In the genomic region with DNA sequence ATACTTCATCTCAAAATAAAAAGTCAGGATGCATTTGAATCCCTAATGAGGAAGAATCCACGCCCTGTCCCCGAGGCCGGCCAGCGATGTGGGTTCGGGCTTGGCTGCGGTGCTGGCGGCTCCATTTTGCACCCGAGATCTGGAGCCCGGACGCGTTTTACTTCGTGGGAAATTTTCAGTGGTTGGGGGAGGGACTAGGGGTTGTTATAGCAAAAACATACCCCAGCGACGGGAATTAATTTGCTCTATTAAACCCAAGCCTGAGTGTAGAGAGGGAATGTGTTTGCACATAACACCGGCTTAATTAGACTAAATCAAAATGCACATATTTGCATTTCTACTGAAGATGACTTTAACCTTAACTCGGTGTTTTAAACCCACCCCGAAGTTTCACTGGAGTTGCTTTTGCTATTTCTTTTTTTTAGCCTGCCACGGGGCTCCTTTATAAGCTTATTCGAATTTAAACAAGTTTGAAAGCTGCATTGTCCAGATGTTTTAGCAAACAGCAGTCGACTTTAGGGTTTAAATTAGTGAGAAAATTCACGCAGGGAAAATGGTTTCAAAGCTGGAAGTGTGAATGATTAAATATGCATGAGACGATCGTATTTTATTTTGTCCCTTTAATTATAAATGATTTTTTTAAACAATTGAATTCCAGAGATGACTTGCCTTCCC, we compare ENCODE assay signal across 17 cellular contexts. TPM values are rescaled to one million over a fixed set of nuclear protein-coding genes. Genes with fewer than 3 reads are reported as not detected.
DNase-seq lines count a peak whose midpoint lies in the region; ATAC-seq, FAIRE-seq and TF ChIP-seq lines count a peak whose summit lies in the region.
"Had no signal": no experiment of that assay in that cellular context is flagged by ENCODE, and none has a peak within 500 bp of the region (broad histone marks: within the 10 kb centered on the region; RNA-seq: fewer than 3 reads in every experiment).

No MANE protein-coding gene starts in this region.

- H3K9me3 ChIP-seq in cardiac muscle cell (ENCODE audit: low read depth), result no peaks in the 10 kb centered on the region
- H3K9me3 ChIP-seq in left lung, result no peaks in the 10 kb centered on the region
- no peaks in the 10 kb centered on the region for H3K9me3 ChIP-seq in upper lobe of left lung
- H3K9me3 ChIP-seq: gastrocnemius medialis, thoracic aorta had no signal

- TF ChIP-seq CTCF in cardiac muscle cell (IDR thresholded peaks at IDR 0.05; ENCODE audit: low read depth, low read length), result no peak
- no peak for TF ChIP-seq CTCF in chondrocyte (IDR thresholded peaks at IDR 0.05)
- no peak for TF ChIP-seq CTCF in left lung (IDR thresholded peaks at IDR 0.05)
- TF ChIP-seq CTCF in upper lobe of left lung (IDR thresholded peaks at IDR 0.05), result no peak

- no peak for TF ChIP-seq EP300 in upper lobe of left lung (IDR thresholded peaks at IDR 0.05)

- peaks cover 35% of the 10 kb centered on the region for H3K27me3 ChIP-seq in cardiac muscle cell
- peaks cover 94 to 100% of the 10 kb centered on the region in 2 donors for H3K27me3 ChIP-seq in left lung
- peaks cover 0 to 82% (median 51%) of the 10 kb centered on the region in 4 donors for H3K27me3 ChIP-seq in upper lobe of left lung

- no peaks in the 10 kb centered on the region for H3K9me3 Mint-ChIP-seq in chondrocyte (ENCODE audit: low read depth)

- peak overlapping the region; percentile 12 for H3K4me3 Mint-ChIP-seq in chondrocyte (ENCODE audit: unreplicated experiment)

- H3K4me1 Mint-ChIP-seq in chondrocyte (ENCODE audit: low read depth), result peaks cover 32% of the 10 kb centered on the region

- peak overlapping the region; percentile 96 for H3K4me3 ChIP-seq in cardiac muscle cell
- H3K4me3 ChIP-seq in left lung, result peak overlapping the region; percentile 19 to 54
- H3K4me3 ChIP-seq in upper lobe of left lung, result peak overlapping the region in 3 of 4 donors; percentile 71 to 74 (median 72)
- H3K4me3 ChIP-seq: K562 had no signal

- WGBS in upper lobe of left lung, 2 donors, result 9 to 11% methylated on average over 23 of the region's 23 CpGs

- H3K27ac Mint-ChIP-seq in chondrocyte (ENCODE audit: unreplicated experiment), result no peak overlapping the region

- ATAC-seq in left lung (no peak), upper lobe of left lung (ENCODE audit: low FRiP score in 2 of 2) (no peak)
- ATAC-seq in stimulated activated naive CD8-positive, alpha-beta T cell treated with anti-CD3 and anti-CD28 coated beads, Interleukin-15, Interleukin-2, amounts not matched to agents 100 U/mL and 50 U/mL, for 24 hours, result no peak
- ATAC-seq: HCT116, K562, SK-N-SH treated with all-trans-retinoic acid at 6 μM for 48 hours had no signal

- peaks cover 74% of the 10 kb centered on the region for H3K27me3 Mint-ChIP-seq in chondrocyte (ENCODE audit: low read depth)

- H3K36me3 Mint-ChIP-seq in chondrocyte (ENCODE audit: low read depth), result peaks cover 7% of the 10 kb centered on the region

- intact Hi-C loops in cardiac septum (cut with DNase I) (loop anchor here (5.0 to 10.0 kb wide), 3 partner anchors 303 to 741 kb away; no protein-coding TSS in a partner anchor), left lung (cut with DNase I) (loop anchor here (2.0 to 10.0 kb wide), 2 partner anchors 651 kb away; a partner anchor contains a TSS)

- DNase-seq in cardiac muscle cell (ENCODE audit: low read depth in 1 of 2, low spot score in 1 of 2) (peak in 1 of 2 donors; percentile 8), cardiac septum (ENCODE audit: low spot score) (no peak), chondrocyte (ENCODE audit: low spot score) (no peak), left lung (no peak), upper lobe of left lung (peak in 1 of 2 donors; percentile 51), NCI-H524 treated with DMSO at 0.1 percent for 48 hours (lab: John Stamatoyannopoulos, UW) (no peak), GM12891 (ENCODE audit: insufficient read length, low spot score) (no peak)
- DNase-seq in stimulated activated naive CD8-positive, alpha-beta T cell treated with anti-CD3 and anti-CD28 coated beads, Interleukin-15, Interleukin-2, amounts not matched to agents 100 U/mL and 50 U/mL, for 24 hours, result no peak
- DNase-seq: activated CD4-positive, CD25-positive, alpha-beta regulatory T cell treated with anti-CD3 and anti-CD28 coated beads, Interleukin-2, amount 50 U/mL, for 72 hours; DMS 273 treated with DMSO at 0.1 percent for 48 hours; gastrocnemius medialis; NCI-H1930 had no signal

- H3K27ac ChIP-seq in cardiac muscle cell (peak overlapping the region; percentile 58), left lung (peak overlapping the region; percentile 75 to 86), upper lobe of left lung (peak overlapping the region; percentile 55 to 89 (median 80))

- H3K4me1 ChIP-seq in cardiac muscle cell (ENCODE audit: low read depth) (peaks cover 7% of the 10 kb centered on the region), left lung (peaks cover 4 to 39% of the 10 kb centered on the region in 2 donors), upper lobe of left lung (peaks cover 21 to 47% (median 35%) of the 10 kb centered on the region in 4 donors)

- no peak for FAIRE-seq in GM12891 (lab: Jason Lieb, UNC)
- FAIRE-seq: K562 had no signal

- H3K36me3 ChIP-seq in cardiac muscle cell (peaks cover 6% of the 10 kb centered on the region), left lung (no peaks in the 10 kb centered on the region), upper lobe of left lung (peaks cover 0 to 4% (median 0%) of the 10 kb centered on the region in 4 donors)
- H3K36me3 ChIP-seq: gastrocnemius medialis, thoracic aorta had no signal

- TF ChIP-seq POLR2A in upper lobe of left lung (IDR thresholded peaks at IDR 0.05), result no peak
- no peak for TF ChIP-seq POLR2A in GM12891 (IDR thresholded peaks at IDR 0.05; ENCODE audit: low read depth, low read length)

TF ChIP-seq in GM12891, 5 proteins besides CTCF, POLR2A, EP300 and RAD21:
- TF ChIP-seq PAX5 (IDR thresholded peaks at IDR 0.05; ENCODE audit: insufficient read depth, low read length, severe bottlenecking) (no peak), POU2F2 (IDR thresholded peaks at IDR 0.05; ENCODE audit: low read depth, low read length) (no peak), POLR2AphosphoS5 (IDR thresholded peaks at IDR 0.05; ENCODE audit: low read depth, low read length) (no peak), SPI1 (IDR thresholded peaks at IDR 0.05; ENCODE audit: low read depth, low read length) (no peak), TAF1 (IDR thresholded peaks at IDR 0.05; ENCODE audit: low read depth, low read length) (no peak)

RNA-seq across cellular contexts. Expression of a gene that starts 4.9 kb away (rescaled TPM):
- 69.1 and 93.0 TPM in 2 replicates for total RNA-seq in cardiac muscle cell
- polyA plus RNA-seq in cardiac muscle cell, result 22.0 and 24.7 TPM in 2 replicates
- total RNA-seq in cardiac septum, result 15.4 TPM
- 1.0 to 2.5 TPM (median 1.5 TPM) in 3 replicates for total RNA-seq in chondrocyte
- total RNA-seq in left lung, result 10 to 100 TPM; 12.8 to 19.0 TPM
- 10 to 100 TPM; 15.2 to 45.6 (median 31.9) TPM for total RNA-seq in upper lobe of left lung
- not detected for polyA plus RNA-seq in GM12891 (2012; ENCODE audit: low read depth, missing spikeins)
- polyA plus RNA-seq: AG04450 had no signal

Comparison
In these comparisons a context has a peak if more than half of its experiments do, and no peak if none do; other contexts are left out.
1. H3K4me3 ChIP-seq: peak in every context shown above with its lines; median percentile 96 in cardiac muscle cell; 72 in upper lobe of left lung; 36 in left lung.